In the genomic region with DNA sequence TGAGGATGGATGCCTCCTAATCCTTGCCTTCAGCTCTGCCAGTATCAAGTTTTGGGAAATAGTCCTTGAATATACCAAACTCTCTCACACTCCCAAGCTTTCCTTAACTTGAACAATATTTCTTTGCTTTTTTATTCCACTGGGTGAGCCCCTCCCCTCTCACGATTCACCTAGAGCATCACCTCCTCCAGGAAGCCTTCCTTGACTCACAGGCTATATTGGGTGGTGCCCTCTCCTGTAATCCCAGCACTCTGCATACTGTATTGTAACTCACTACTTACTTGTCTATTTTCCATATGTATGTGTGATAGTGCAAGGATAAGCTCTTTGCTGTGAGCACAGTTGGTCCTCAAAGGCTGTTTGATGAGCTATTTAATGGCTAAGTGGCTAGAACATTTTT, we compare ENCODE assay signal across 21 cellular contexts.
DNase-seq lines count a peak whose midpoint lies in the region; ATAC-seq, FAIRE-seq and TF ChIP-seq lines count a peak whose summit lies in the region.
"Had no signal": no experiment of that assay in that cellular context is flagged by ENCODE, and none has a peak within 500 bp of the region (broad histone marks: within the 10 kb centered on the region; RNA-seq: fewer than 3 reads in every experiment).

No MANE protein-coding gene starts in this region.

- ATAC-seq in A549, result no peak
- no peak for ATAC-seq in K562

- DNase-seq in A549 (ENCODE audit: low read depth in 1 of 2, low spot score in 1 of 2) (no peak), K562 (ENCODE audit: extremely low read depth in 1 of 4, low spot score in 3 of 4) (no peak), endodermal cell (no peak), superior temporal gyrus (ENCODE audit: extremely low spot score) (no peak), Caco-2 (no peak), GM19238 (ENCODE audit: insufficient read length, low spot score) (no peak)
- DNase-seq: 8988T; C1 segment of cervical spinal cord; Calu3; CD4-positive, alpha-beta memory T cell; CD4-positive, CD25-positive, alpha-beta regulatory T cell; CD8-positive, alpha-beta memory T cell; DMS79 treated with DMSO at 0.1 percent for 48 hours; GF-D8 had no signal

- H4K20me1 ChIP-seq in K562 (replicated peaks; ENCODE audit: control insufficient read depth, insufficient read depth, low read length), result no peaks in the 10 kb centered on the region; the same call in 1 of the 2 replicates
- H4K20me1 ChIP-seq: BLaER1 had no signal

- BruUV-seq in K562 (replicated peaks; lab: Mats Ljungman, UMichigan) (no TSS peak), Caco-2 (replicated peaks; lab: Mats Ljungman, UMichigan) (no TSS peak)

- H3K79me2 ChIP-seq in K562 (ENCODE audit: control insufficient read depth, insufficient read depth, low read length), result no peaks in the 10 kb centered on the region

- FAIRE-seq in A549 (lab: Jason Lieb, UNC) (no peak), K562 (lab: Jason Lieb, UNC) (no peak)
- FAIRE-seq: A204.1, D721Med, G401.6, GM12891 had no signal

- H3K9me3 Mint-ChIP-seq in endodermal cell (no peaks in the 10 kb centered on the region), Caco-2 (ENCODE audit: unreplicated experiment) (no peaks in the 10 kb centered on the region)
- H3K9me3 Mint-ChIP-seq: CD14-positive monocyte; CD4-positive, alpha-beta memory T cell; CD8-positive, alpha-beta memory T cell had no signal

- H3K9me3 ChIP-seq in A549 (no peaks in the 10 kb centered on the region), K562 (replicated peaks; ENCODE audit: control insufficient read depth, insufficient read depth, low read depth, low read length) (no peaks in the 10 kb centered on the region), endodermal cell (ENCODE audit: control insufficient read depth, low read length) (no peaks in the 10 kb centered on the region), Caco-2 (no peaks in the 10 kb centered on the region)
- H3K9me3 ChIP-seq: BE2C, BLaER1 had no signal

- H3K9me1 ChIP-seq in K562 (ENCODE audit: control insufficient read depth, insufficient read depth, low read length), result no peaks in the 10 kb centered on the region

- TF ChIP-seq CTCF in A549 (IDR thresholded peaks at IDR 0.05) (no peak), K562 (IDR thresholded peaks at IDR 0.05 in 2 of 3, conservative IDR thresholded peaks at IDR 0.05 in 1 of 3; ENCODE audit: insufficient read depth in 2 of 3, low read depth in 1 of 3, low read length in 3 of 3) (no peak), endodermal cell (conservative IDR thresholded peaks at IDR 0.05) (no peak), Caco-2 (IDR thresholded peaks at IDR 0.05; ENCODE audit: insufficient read depth in 1 of 2, low read depth in 1 of 2, low read length in 1 of 2, severe bottlenecking in 1 of 2, unreplicated experiment in 1 of 2) (no peak)

- H3K36me3 Mint-ChIP-seq in endodermal cell (ENCODE audit: low read depth) (peaks cover 24% of the 10 kb centered on the region), Caco-2 (ENCODE audit: insufficient read depth, unreplicated experiment) (no peaks in the 10 kb centered on the region)
- H3K36me3 Mint-ChIP-seq: CD14-positive monocyte; CD4-positive, alpha-beta memory T cell; CD4-positive, CD25-positive, alpha-beta regulatory T cell; CD8-positive, alpha-beta memory T cell had no signal

- H3K4me3 ChIP-seq in A549 (no peak overlapping the region), K562 (no peak overlapping the region), endodermal cell (ENCODE audit: low read length) (no peak overlapping the region), Caco-2 (ENCODE audit: low read depth, low read length) (no peak overlapping the region)
- H3K4me3 ChIP-seq: BLaER1 had no signal

- POLR2A ChIA-PET in A549 (lab: Yijun Ruan, JAX) (no interaction called here), K562 (lab: Yijun Ruan, JAX) (interaction anchor here (1.2 to 1.3 kb wide), 3 partner anchors 9 to 46 kb away, joined by 3 to 4 read pairs (median 4); no protein-coding TSS in a partner anchor), Caco-2 (lab: Charles Lee) (no interaction called here)

- intact Hi-C loops in K562 (cut with micrococcal nuclease), result no loop called here
- intact Hi-C loops in Caco-2 (cut with micrococcal nuclease; ENCODE audit: unreplicated experiment), result no loop called here

- H3K27me3 Mint-ChIP-seq in endodermal cell (ENCODE audit: insufficient read depth) (no peaks in the 10 kb centered on the region), Caco-2 (ENCODE audit: insufficient read depth, unreplicated experiment) (no peaks in the 10 kb centered on the region)

- no peak overlapping the region for H2AFZ ChIP-seq in K562 (ENCODE audit: low read depth, low read length)

- H3K27ac Mint-ChIP-seq in endodermal cell, result peak overlapping the region; percentile 41
- H3K27ac Mint-ChIP-seq in Caco-2 (ENCODE audit: unreplicated experiment), result no peak overlapping the region
- H3K27ac Mint-ChIP-seq: CD14-positive monocyte; CD4-positive, CD25-positive, alpha-beta regulatory T cell; CD8-positive, alpha-beta memory T cell had no signal

- CTCF ChIA-PET in A549 (lab: Yijun Ruan, JAX), result interaction anchor here (0.9 to 26.1 kb wide), 9 partner anchors 9 to 123 kb away, joined by 3 to 417 read pairs (median 7); a partner anchor contains a TSS
- CTCF ChIA-PET in K562 (lab: Yijun Ruan, JAX; ENCODE audit: low intra/inter-chr PET ratio), result no interaction called here
- CTCF ChIA-PET in Caco-2 (lab: Charles Lee), result interaction anchor here (0.6 kb wide), 1 partner anchor 61 kb away, joined by 4 read pairs; no protein-coding TSS in a partner anchor

- TF ChIP-seq RAD21 in A549 (conservative IDR thresholded peaks at IDR 0.05 in 1 of 2, IDR thresholded peaks at IDR 0.05 in 1 of 2), result no peak
- TF ChIP-seq RAD21 in K562 (CRISPR knock-in tag; conservative IDR thresholded peaks at IDR 0.05 in 1 of 2, IDR thresholded peaks at IDR 0.05 in 1 of 2), result no peak

- 56% methylated on average over 1 of the region's 1 CpG for WGBS in A549 (ENCODE audit: missing lambda C conversion rate)
- WGBS in K562 (ENCODE audit: insufficient coverage, low coverage, missing lambda C conversion rate), result 5% methylated on average over 1 of the region's 1 CpG
- 96 to 100% methylated on average over 1 of the region's 1 CpG for whole genome bisulfite sequencing in endodermal cell (ENCODE audit: insufficient coverage in 1 of 2, insufficient read length in 1 of 2), 2 experiments

- no peak overlapping the region for H3K27ac ChIP-seq in A549
- H3K27ac ChIP-seq in K562 (ENCODE audit: extremely low read depth, low read depth, low read length), result no peak overlapping the region
- H3K27ac ChIP-seq in endodermal cell (ENCODE audit: low read depth, low read length), result no peak overlapping the region
- H3K27ac ChIP-seq: BLaER1 had no signal

- H3K4me2 ChIP-seq in A549, result no peak overlapping the region
- no peak overlapping the region for H3K4me2 ChIP-seq in K562 (ENCODE audit: insufficient read depth, low read length)
- H3K4me2 ChIP-seq: BLaER1 had no signal

- in situ Hi-C loops in K562 (cut with MboI), result no loop called here

- TF ChIP-seq EP300 in A549 (IDR thresholded peaks at IDR 0.05) (no peak), K562 (IDR thresholded peaks at IDR 0.05; ENCODE audit: low read length) (no peak)

- H3K9ac ChIP-seq in K562 (ENCODE audit: insufficient read depth in 1 of 2, low read depth in 2 of 2, low read length in 2 of 2), result no peak overlapping the region
- no peak overlapping the region for H3K9ac ChIP-seq in endodermal cell (ENCODE audit: extremely low read depth, low read length, poor library complexity, severe bottlenecking)
- H3K9ac ChIP-seq: BLaER1 had no signal

- no peak for TF ChIP-seq POLR2A in A549 (IDR thresholded peaks at IDR 0.05; ENCODE audit: low read length)
- no peak for TF ChIP-seq POLR2A in K562 (conservative IDR thresholded peaks at IDR 0.05)

- H3K36me3 ChIP-seq in K562 (ENCODE audit: control insufficient read depth, insufficient read depth, low read length) (no peaks in the 10 kb centered on the region), endodermal cell (ENCODE audit: control insufficient read depth, insufficient read depth, low read length) (peaks cover 75% of the 10 kb centered on the region), Caco-2 (ENCODE audit: control insufficient read depth, insufficient read depth, low read length) (no peaks in the 10 kb centered on the region)
- H3K36me3 ChIP-seq: BLaER1 had no signal

- H3K4me1 Mint-ChIP-seq in endodermal cell (peaks cover 70% of the 10 kb centered on the region), Caco-2 (ENCODE audit: low read depth, unreplicated experiment) (peaks cover 14% of the 10 kb centered on the region)

- H3K27me3 ChIP-seq in K562 (ENCODE audit: control insufficient read depth in 2 of 2, insufficient read depth in 2 of 2, low read length in 2 of 2) (peaks cover 23 to 56% of the 10 kb centered on the region in 2 experiments), endodermal cell (ENCODE audit: control insufficient read depth, insufficient read depth, low read length, poor library complexity, severe bottlenecking) (no peaks in the 10 kb centered on the region), Caco-2 (replicated peaks; ENCODE audit: control insufficient read depth, insufficient read depth, low read length) (no peaks in the 10 kb centered on the region)
- H3K27me3 ChIP-seq: BE2C, BLaER1 had no signal

- peaks cover 10% of the 10 kb centered on the region; the same call in 2 of the 3 replicates for H3K4me1 ChIP-seq in A549
- H3K4me1 ChIP-seq in K562 (replicated peaks in 1 of 2; ENCODE audit: control insufficient read depth in 2 of 2, insufficient read depth in 2 of 2, low read length in 2 of 2), result no peaks in the 10 kb centered on the region; a peak in 2 of 5 replicates
- H3K4me1 ChIP-seq in endodermal cell (ENCODE audit: control insufficient read depth, insufficient read depth, low read length), result peaks cover 26% of the 10 kb centered on the region
- H3K4me1 ChIP-seq in Caco-2, result peaks cover 13% of the 10 kb centered on the region

- no peak overlapping the region for H3K4me3 Mint-ChIP-seq in endodermal cell
- H3K4me3 Mint-ChIP-seq in Caco-2 (ENCODE audit: unreplicated experiment), result no peak overlapping the region
- H3K4me3 Mint-ChIP-seq: CD14-positive monocyte; CD4-positive, alpha-beta memory T cell; CD4-positive, CD25-positive, alpha-beta regulatory T cell; CD8-positive, alpha-beta memory T cell had no signal

TF ChIP-seq in A549, 52 proteins besides CTCF, POLR2A, EP300 and RAD21:
- TF ChIP-seq ZFP36 (IDR thresholded peaks at IDR 0.05; ENCODE audit: borderline replicate concordance, partially characterized antibody), result peak; percentile 52
- TF ChIP-seq CBX8 (IDR thresholded peaks at IDR 0.05), result no peak
TF ChIP-seq in A549: peak in this region for 1.
